In genomic region chr2:26605969-26606846, GRCh38 we compare ENCODE assay signal across 3 cellular contexts.
A peak's percentile ranks its signal among the peaks of the same experiment; 100 is the strongest.
TF ChIP-seq lines count a peak whose summit lies in the region.

No MANE protein-coding gene starts in this region.

TF ChIP-seq in SK-N-SH, 30 proteins besides CTCF, POLR2A, EP300 and RAD21:
- TF ChIP-seq MXI1 (IDR thresholded peaks at IDR 0.05; ENCODE audit: low read depth, low read length) (no peak), CHD2 (IDR thresholded peaks at IDR 0.05; ENCODE audit: low read length, partially characterized antibody) (no peak), TAF1 (IDR thresholded peaks at IDR 0.05; ENCODE audit: borderline replicate concordance, low read depth, low read length) (no peak), PBX3 (IDR thresholded peaks at IDR 0.05) (no peak), IRF3 (IDR thresholded peaks at IDR 0.05; ENCODE audit: low read depth, low read length) (no peak), RXRA (IDR thresholded peaks at IDR 0.05; ENCODE audit: borderline replicate concordance, low read depth) (no peak), MEF2A (IDR thresholded peaks at IDR 0.05; ENCODE audit: borderline replicate concordance, low read depth) (no peak), EZH2phosphoT487 (IDR thresholded peaks at IDR 0.05; ENCODE audit: borderline replicate concordance, low read depth) (no peak), SMC3 (IDR thresholded peaks at IDR 0.05; ENCODE audit: low read depth, low read length) (no peak), GABPA (IDR thresholded peaks at IDR 0.05; ENCODE audit: low read depth) (no peak)

TF ChIP-seq in SK-N-SH treated with all-trans-retinoic acid at 6 μM for 48 hours, 23 proteins besides CTCF, POLR2A, EP300 and RAD21:
- no peak for TF ChIP-seq POU6F1 (CRISPR knock-in tag; IDR thresholded peaks at IDR 0.05; ENCODE audit: borderline replicate concordance, low read depth)
- no peak for TF ChIP-seq GLIS3 (CRISPR knock-in tag; IDR thresholded peaks at IDR 0.05)
- no peak for TF ChIP-seq ZNF565 (CRISPR knock-in tag; conservative IDR thresholded peaks at IDR 0.05; ENCODE audit: low read depth)
- TF ChIP-seq ARNTL (CRISPR knock-in tag; IDR thresholded peaks at IDR 0.05; ENCODE audit: borderline replicate concordance, low read depth), result no peak
- TF ChIP-seq CSDC2 (CRISPR knock-in tag; IDR thresholded peaks at IDR 0.05), result no peak
- no peak for TF ChIP-seq ZNF8 (CRISPR knock-in tag; IDR thresholded peaks at IDR 0.05)
- TF ChIP-seq ISL1 (CRISPR knock-in tag; IDR thresholded peaks at IDR 0.05), result no peak
- TF ChIP-seq ZC3H10 (CRISPR knock-in tag; IDR thresholded peaks at IDR 0.05), result no peak
- TF ChIP-seq OSR1 (CRISPR knock-in tag; IDR thresholded peaks at IDR 0.05), result no peak
- TF ChIP-seq ESRRG (CRISPR knock-in tag; IDR thresholded peaks at IDR 0.05), result no peak

TF ChIP-seq in K562, 482 proteins besides CTCF, POLR2A, EP300 and RAD21:
- TF ChIP-seq, protein P1, sequence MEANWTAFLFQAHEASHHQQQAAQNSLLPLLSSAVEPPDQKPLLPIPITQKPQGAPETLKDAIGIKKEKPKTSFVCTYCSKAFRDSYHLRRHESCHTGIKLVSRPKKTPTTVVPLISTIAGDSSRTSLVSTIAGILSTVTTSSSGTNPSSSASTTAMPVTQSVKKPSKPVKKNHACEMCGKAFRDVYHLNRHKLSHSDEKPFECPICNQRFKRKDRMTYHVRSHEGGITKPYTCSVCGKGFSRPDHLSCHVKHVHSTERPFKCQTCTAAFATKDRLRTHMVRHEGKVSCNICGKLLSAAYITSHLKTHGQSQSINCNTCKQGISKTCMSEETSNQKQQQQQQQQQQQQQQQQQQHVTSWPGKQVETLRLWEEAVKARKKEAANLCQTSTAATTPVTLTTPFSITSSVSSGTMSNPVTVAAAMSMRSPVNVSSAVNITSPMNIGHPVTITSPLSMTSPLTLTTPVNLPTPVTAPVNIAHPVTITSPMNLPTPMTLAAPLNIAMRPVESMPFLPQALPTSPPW (CRISPR knock-in tag; IDR thresholded peaks at IDR 0.05), result peak; percentile 44; the same call in 1 of the 2 replicates
- TF ChIP-seq PRDM10 (IDR thresholded peaks at IDR 0.05; ENCODE audit: partially characterized antibody) (peak; percentile 82), ZNF282 (CRISPR knock-in tag; IDR thresholded peaks at IDR 0.05) (no peak), SPI1 (IDR thresholded peaks at IDR 0.05; ENCODE audit: borderline replicate concordance, low read depth, low read length) (0 out of 2 replicates have a peak, but pooled peaks have one; percentile 51), NFE2 (IDR thresholded peaks at IDR 0.05; ENCODE audit: low read depth) (no peak)
